In genomic region chr6:111061493-111061892, GRCh38 we compare ENCODE assay signal across 29 cellular contexts. TPM values are rescaled to one million over a fixed set of nuclear protein-coding genes. Genes with fewer than 3 reads are reported as not detected.
DNase-seq lines count a peak whose midpoint lies in the region; TF ChIP-seq lines count a peak whose summit lies in the region.
"Had no signal": no experiment of that assay in that cellular context is flagged by ENCODE, and none has a peak within 500 bp of the region (broad histone marks: within the 10 kb centered on the region; RNA-seq: fewer than 3 reads in every experiment).

No MANE protein-coding gene starts in this region.

- H3K9ac ChIP-seq in neural progenitor cell: no peak overlapping the region

- no peaks in the 10 kb centered on the region for H3K4me1 ChIP-seq in neural progenitor cell
- H3K4me1 ChIP-seq: pancreas, testis, vagina had no signal

- DNase-seq in EL (peak; percentile 29), M059J (ENCODE audit: low read depth) (peak; percentile 66), brain microvascular endothelial cell (peak; percentile 20), myocyte (ENCODE audit: low read depth) (peak; percentile 13), NCI-H446 treated with DMSO at 0.1 percent for 48 hours (lab: John Stamatoyannopoulos, UW) (no peak), DMS153 (lab: John Stamatoyannopoulos, UW) (no peak), activated gamma-delta T cell treated with Interleukin-2 at 50 U/mL for 16 hours (no peak), neural progenitor cell (ENCODE audit: low spot score) (no peak)
- DNase-seq: activated CD4-positive, alpha-beta T cell treated with anti-CD3 and anti-CD28 coated beads for 48 hours; anterior cingulate cortex; hippocampal formation; immature natural killer cell; Kasumi-1; NCI-H1092 treated with DMSO at 0.1 percent for 48 hours; NCI-H1930; NCI-H748 treated with DMSO at 0.1 percent for 48 hours; pancreas; stimulated activated CD4-positive, alpha-beta T cell treated with anti-CD3 and anti-CD28 coated beads, Interleukin-4, amount 100 ng/mL, for 24 hours; stimulated activated naive B cell treated with anti-CD40 and anti-IgM and Interleukin-4, amounts not matched to agents 10 μg/mL and 1 μg/mL and 100 μg/mL, for 72 hours; T-helper 2 cell; testis had no signal

- peaks cover 3% of the 10 kb centered on the region for H3K9me3 ChIP-seq in neural progenitor cell (ENCODE audit: low read depth)
- H3K9me3 ChIP-seq: pancreas, testis, vagina had no signal

- H2AFZ ChIP-seq in neural progenitor cell (replicated peaks): no peak overlapping the region

- H3K36me3 ChIP-seq in brain microvascular endothelial cell (replicated peaks) (no peaks in the 10 kb centered on the region), neural progenitor cell (no peaks in the 10 kb centered on the region)
- H3K36me3 ChIP-seq: pancreas, vagina had no signal

- H3K27me3 Mint-ChIP-seq in neural progenitor cell (ENCODE audit: insufficient read depth, low read depth): peaks cover 7% of the 10 kb centered on the region
- H3K27me3 Mint-ChIP-seq: activated naive CD4-positive, alpha-beta T cell treated with anti-CD3 and anti-CD28 coated beads, Interleukin-2, amount 50 U/mL, for 24 hours had no signal

- H3K4me1 Mint-ChIP-seq in neural progenitor cell: peaks cover 10% of the 10 kb centered on the region
- H3K4me1 Mint-ChIP-seq: immature natural killer cell had no signal

- no peaks in the 10 kb centered on the region for H3F3A ChIP-seq in neural progenitor cell (ENCODE audit: low read depth)

- TF ChIP-seq CTCF in brain microvascular endothelial cell (IDR thresholded peaks at IDR 0.05; ENCODE audit: low read depth, low read length, missing control alignments) (no peak), neural progenitor cell (IDR thresholded peaks at IDR 0.05) (no peak)

- H3K4me3 ChIP-seq in brain microvascular endothelial cell (ENCODE audit: low read depth, low read length) (no peak overlapping the region), neural progenitor cell (no peak overlapping the region)
- H3K4me3 ChIP-seq: pancreas, testis, vagina had no signal

- H3K9me3 Mint-ChIP-seq in neural progenitor cell: peaks cover 23% of the 10 kb centered on the region
- H3K9me3 Mint-ChIP-seq: activated naive CD4-positive, alpha-beta T cell treated with anti-CD3 and anti-CD28 coated beads, Interleukin-2, amount 50 U/mL, for 24 hours had no signal

- H3K4me2 ChIP-seq in neural progenitor cell: no peak overlapping the region

- H3K4me3 Mint-ChIP-seq in neural progenitor cell: no peak overlapping the region
- H3K4me3 Mint-ChIP-seq: activated naive CD4-positive, alpha-beta T cell treated with anti-CD3 and anti-CD28 coated beads, Interleukin-2, amount 50 U/mL, for 24 hours; activated T-helper 1 cell treated with anti-CD3 and anti-CD28 coated beads, Interleukin-12 subunit alpha, Interleukin-12 subunit beta, Interleukin-2, Interleukin-4 antibody, amounts not matched to agents 30 ng/mL and 10 ng/mL and 1 ng/mL, durations not matched to agents 14 hours and 24 hours and 36 hours; immature natural killer cell; natural killer cell treated with Interleukin-12 subunit alpha and Interleukin-12 subunit beta and Interleukin-15 and Interleukin-18, amount 100 ng/mL, for 72 hours; stimulated activated naive B cell treated with anti-CD40 and anti-IgM and Interleukin-4, amounts not matched to agents 10 μg/mL and 1 μg/mL and 100 μg/mL, for 72 hours had no signal

- H3K27me3 ChIP-seq in brain microvascular endothelial cell (replicated peaks) (no peaks in the 10 kb centered on the region), neural progenitor cell (no peaks in the 10 kb centered on the region)
- H3K27me3 ChIP-seq: pancreas, testis, vagina had no signal

- no peaks in the 10 kb centered on the region for H4K20me1 ChIP-seq in neural progenitor cell (ENCODE audit: low read depth)

- H3K36me3 Mint-ChIP-seq in neural progenitor cell: peaks cover 2% of the 10 kb centered on the region
- H3K36me3 Mint-ChIP-seq: activated naive CD4-positive, alpha-beta T cell treated with anti-CD3 and anti-CD28 coated beads, Interleukin-2, amount 50 U/mL, for 24 hours had no signal

- no peak overlapping the region for H3K27ac Mint-ChIP-seq in neural progenitor cell
- H3K27ac Mint-ChIP-seq: activated naive CD4-positive, alpha-beta T cell treated with anti-CD3 and anti-CD28 coated beads, Interleukin-2, amount 50 U/mL, for 24 hours; activated T-helper 1 cell treated with anti-CD3 and anti-CD28 coated beads, Interleukin-12 subunit alpha, Interleukin-12 subunit beta, Interleukin-2, Interleukin-4 antibody, amounts not matched to agents 30 ng/mL and 10 ng/mL and 1 ng/mL, durations not matched to agents 14 hours and 24 hours and 36 hours; immature natural killer cell; natural killer cell treated with Interleukin-12 subunit alpha and Interleukin-12 subunit beta and Interleukin-15 and Interleukin-18, amount 100 ng/mL, for 72 hours; stimulated activated naive B cell treated with anti-CD40 and anti-IgM and Interleukin-4, amounts not matched to agents 10 μg/mL and 1 μg/mL and 100 μg/mL, for 72 hours had no signal

- H3K27ac ChIP-seq in brain microvascular endothelial cell (no peak overlapping the region), neural progenitor cell (no peak overlapping the region)
- H3K27ac ChIP-seq: C4-2B, epithelial cell of prostate, pancreas, testis, vagina had no signal

- H3K79me2 ChIP-seq in neural progenitor cell (ENCODE audit: low read depth): no peaks in the 10 kb centered on the region

- in situ Hi-C loops in brain microvascular endothelial cell (cut with HindIII; ENCODE audit: low pct_ligation_motif_present, low sequenced_read_pairs): no loop called here

RNA-seq across cellular contexts. Expression of gene SLC16A10, which starts 25.8 kb away (rescaled TPM):
- 1.7 and 2.1 TPM in 2 replicates for total RNA-seq in M059J (2014; rRNA removed; shearing (Covaris generic))
- total RNA-seq in myocyte: 1.9 and 5.7 TPM in 2 replicates
- polyA plus RNA-seq in myocyte (2012): 0.25 TPM
- 4.3 and 4.8 TPM in 2 replicates for total RNA-seq in neural progenitor cell (ENCODE audit: low replicate concordance)
- total RNA-seq: fibroblast of villous mesenchyme had no signal
- polyA plus RNA-seq: AG04450, immature natural killer cell had no signal

Comparison
In these comparisons a context has a peak if more than half of its experiments do, and no peak if none do; other contexts are left out.
1. DNase-seq: peak in EL (single experiment), M059J (single experiment), brain microvascular endothelial cell (single experiment) and myocyte (single experiment); none in NCI-H446 treated with DMSO at 0.1 percent for 48 hours (single experiment), DMS153 (single experiment), activated gamma-delta T cell treated with Interleukin-2 at 50 U/mL for 16 hours (single experiment) and neural progenitor cell (single experiment).